Comparison of ENCODE assay signal across 8 cellular contexts in genomic region chr10:101032637-101033201, GRCh38. TPM values are rescaled to one million over a fixed set of nuclear protein-coding genes. Genes with fewer than 3 reads are reported as not detected.
A peak's percentile ranks its signal among the peaks of the same experiment; 100 is the strongest.
DNase-seq lines count a peak whose midpoint lies in the region; ATAC-seq and TF ChIP-seq lines count a peak whose summit lies in the region.

No MANE protein-coding gene starts in this region.

- no peak for ATAC-seq in HG03097 (IDR thresholded peaks at IDR 0.05; ENCODE audit: low FRiP score, unreplicated experiment)

- H3F3A ChIP-seq in DOHH2 (ENCODE audit: control insufficient read depth, insufficient read depth): no peaks in the 10 kb centered on the region

- peak overlapping the region; percentile 73 for H3K4me3 ChIP-seq in DOHH2 (ENCODE audit: low read length)
- peak overlapping the region; percentile 64 for H3K4me3 ChIP-seq in HUES64 (ENCODE audit: low read length)

- no peaks in the 10 kb centered on the region for H3K36me3 ChIP-seq in DOHH2 (ENCODE audit: control insufficient read depth, low read length)
- H3K36me3 ChIP-seq in HUES64 (ENCODE audit: insufficient read depth, low read length): no peaks in the 10 kb centered on the region

- H3K27ac ChIP-seq in DOHH2 (ENCODE audit: low read depth, low read length): no peak overlapping the region
- no peak overlapping the region for H3K27ac ChIP-seq in HUES64 (ENCODE audit: low read depth, low read length)
- H3K27ac ChIP-seq in VCaP: peak overlapping the region; percentile 9; the same call in 1 of the 2 replicates
- peak overlapping the region; percentile 96 for H3K27ac ChIP-seq in layer of hippocampus (ENCODE audit: low read depth, low read length)

- H3K4me2 ChIP-seq in DOHH2 (ENCODE audit: low read length): peak overlapping the region; percentile 95

- no peaks in the 10 kb centered on the region for H3K9me2 ChIP-seq in DOHH2 (replicated peaks; ENCODE audit: control insufficient read depth, low read length)

- H3K9me3 ChIP-seq in DOHH2 (ENCODE audit: control insufficient read depth, insufficient read depth, low read length) (no peaks in the 10 kb centered on the region), HUES64 (ENCODE audit: insufficient read depth, low read depth, low read length) (no peaks in the 10 kb centered on the region)

- no peaks in the 10 kb centered on the region for H3K79me2 ChIP-seq in DOHH2 (ENCODE audit: control insufficient read depth, low read length)

- WGBS in HUES64: 29% methylated on average over 6 of the region's 6 CpGs

- peak; percentile 74 to 76 for DNase-seq in cerebellar nuclear complex (lab: John Stamatoyannopoulos, UW)
- peak; percentile 25 to 35 for DNase-seq in stimulated activated CD4-positive, alpha-beta T cell treated with anti-CD3 and anti-CD28 coated beads, Interleukin-15, amount 100 ng/mL, for 48 hours (ENCODE audit: low read depth in 2 of 2)
- DNase-seq in NCI-H1092 treated with DMSO at 0.1 percent for 48 hours (lab: John Stamatoyannopoulos, UW): no peak

- H3K4me1 ChIP-seq in DOHH2 (ENCODE audit: control insufficient read depth, low read length) (peaks cover 33% of the 10 kb centered on the region), HUES64 (ENCODE audit: insufficient read depth, low read length) (peaks cover 22% of the 10 kb centered on the region)

- H3K27me3 ChIP-seq in DOHH2 (ENCODE audit: control insufficient read depth, low read length) (peaks cover 66% of the 10 kb centered on the region), HUES64 (ENCODE audit: insufficient read depth, low read length) (peaks cover 71% of the 10 kb centered on the region), layer of hippocampus (ENCODE audit: control insufficient read depth, insufficient read depth, low read length) (no peaks in the 10 kb centered on the region)

- H3K9ac ChIP-seq in HUES64 (ENCODE audit: low read depth, low read length): no peak overlapping the region

- TF ChIP-seq CTCF in DOHH2 (IDR thresholded peaks at IDR 0.05; ENCODE audit: low read depth, low read length, poor library complexity, severe bottlenecking) (no peak), VCaP (conservative IDR thresholded peaks at IDR 0.05) (no peak)

- no peaks in the 10 kb centered on the region for H4K20me1 ChIP-seq in DOHH2 (ENCODE audit: control insufficient read depth, insufficient read depth, low read depth, low read length)

RNA-seq across cellular contexts. Expression of gene SFXN3, which starts 1.7 kb away (rescaled TPM):
- 1.0 TPM for polyA plus RNA-seq in HUES64 (2013, experiment 1 of 2)
- 0.76 TPM for polyA plus RNA-seq in HUES64 (2013, experiment 2 of 2)

RNA-seq across cellular contexts. Expression of gene PDZD7, which starts 1.8 kb away (rescaled TPM):
- 0.30 TPM for polyA plus RNA-seq in HUES64 (2013, experiment 1 of 2)
- 0.19 TPM for polyA plus RNA-seq in HUES64 (2013, experiment 2 of 2)

RNA-seq across cellular contexts. Expression of gene KAZALD1, which starts 29.1 kb away (rescaled TPM):
- 0.55 TPM for polyA plus RNA-seq in HUES64 (2013, experiment 1 of 2)
- polyA plus RNA-seq in HUES64 (2013, experiment 2 of 2): 1.4 TPM

RNA-seq across cellular contexts. Expression of gene LZTS2, which starts 33.1 kb away (rescaled TPM):
- polyA plus RNA-seq in HUES64 (2013, experiment 1 of 2): 44.8 TPM
- 56.4 TPM for polyA plus RNA-seq in HUES64 (2013, experiment 2 of 2)

RNA-seq across cellular contexts. Expression of gene TWNK, which starts 45.4 kb away (rescaled TPM):
- polyA plus RNA-seq in HUES64 (2013, experiment 1 of 2): 24.2 TPM
- polyA plus RNA-seq in HUES64 (2013, experiment 2 of 2): 17.8 TPM

Comparison
In these comparisons a context has a peak if more than half of its experiments do, and no peak if none do; other contexts are left out.
1. H3K27ac ChIP-seq: peak in VCaP (single experiment) and layer of hippocampus (single experiment); none in DOHH2 (single experiment) and HUES64 (single experiment).